ENCODE assay signal across 12 cellular contexts in the genomic region with DNA sequence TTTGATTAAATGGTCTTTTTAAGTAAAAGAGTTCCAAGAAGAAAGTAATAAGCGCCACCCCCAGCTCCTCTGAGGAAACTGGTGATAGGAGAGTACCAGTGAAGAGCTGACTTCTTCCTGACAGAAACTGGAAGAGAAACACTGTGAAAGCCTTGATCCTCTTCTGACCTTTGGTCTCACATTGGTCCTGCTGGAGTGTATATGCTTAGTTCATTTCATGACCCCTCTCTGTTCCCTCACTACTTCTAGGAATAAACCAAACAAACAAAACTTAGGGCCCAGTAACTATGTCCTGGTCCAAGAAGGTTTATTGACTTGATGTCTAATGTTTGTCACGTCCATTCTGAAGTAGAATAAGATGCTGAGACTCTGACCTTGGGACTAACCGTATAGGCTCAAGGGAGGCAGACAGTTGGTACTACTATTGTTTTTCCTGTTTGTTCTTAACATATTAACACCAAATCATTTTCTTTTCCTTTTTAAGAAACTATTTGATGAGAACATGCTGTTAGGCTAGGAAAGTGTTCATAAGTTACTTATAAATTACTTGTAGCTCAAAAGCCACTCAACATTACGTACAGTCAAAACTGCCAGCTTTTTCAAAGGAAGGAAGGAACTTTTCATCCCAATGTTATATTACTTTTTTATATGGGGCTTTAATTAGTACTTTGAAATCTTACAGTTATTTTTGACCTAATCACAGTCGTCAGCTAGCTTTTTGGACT. TPM values are rescaled to one million over a fixed set of nuclear protein-coding genes. Genes with fewer than 3 reads are reported as not detected.
DNase-seq lines count a peak whose midpoint lies in the region; ATAC-seq and TF ChIP-seq lines count a peak whose summit lies in the region.
"Had no signal": no experiment of that assay in that cellular context is flagged by ENCODE, and none has a peak within 500 bp of the region (broad histone marks: within the 10 kb centered on the region; RNA-seq: fewer than 3 reads in every experiment).

No MANE protein-coding gene starts in this region.

- BruUV-seq in OCI-LY7 (replicated peaks; lab: Mats Ljungman, UMichigan), result no TSS peak

- H3K79me2 ChIP-seq in OCI-LY7 (ENCODE audit: insufficient read depth, low read depth, low read length), result peaks cover 18% of the 10 kb centered on the region; the same call in 1 of the 2 replicates

- H3K4me3 ChIP-seq in OCI-LY7 (ENCODE audit: low read depth, low read length, poor library complexity, severe bottlenecking), result no peak overlapping the region
- H3K4me3 ChIP-seq: cardiac muscle cell, upper lobe of left lung had no signal

- H3K4me2 ChIP-seq in OCI-LY7 (ENCODE audit: low read length), result no peak overlapping the region

- peaks cover 53% of the 10 kb centered on the region for H3K4me1 ChIP-seq in OCI-LY7 (ENCODE audit: insufficient read depth, low read length, poor library complexity, severe bottlenecking)

- H3K9me3 Mint-ChIP-seq in activated T-cell treated with anti-CD3 and anti-CD28 coated beads, Interleukin-2, amount 50 U/mL, for 72 hours, result no peaks in the 10 kb centered on the region
- H3K9me3 Mint-ChIP-seq in stimulated activated naive B cell treated with anti-CD40 and anti-IgM and Interleukin-4, amounts not matched to agents 10 μg/mL and 1 μg/mL and 100 μg/mL, for 72 hours, result no peaks in the 10 kb centered on the region
- H3K9me3 Mint-ChIP-seq: H9 had no signal

- peak overlapping the region; percentile 91 for H3K27ac Mint-ChIP-seq in activated T-cell treated with anti-CD3 and anti-CD28 coated beads, Interleukin-2, amount 50 U/mL, for 72 hours
- peak overlapping the region; percentile 25 for H3K27ac Mint-ChIP-seq in stimulated activated naive B cell treated with anti-CD40 and anti-IgM and Interleukin-4, amounts not matched to agents 10 μg/mL and 1 μg/mL and 100 μg/mL, for 72 hours
- H3K27ac Mint-ChIP-seq: H9 had no signal

- no peaks in the 10 kb centered on the region for H4K20me1 ChIP-seq in OCI-LY7 (ENCODE audit: insufficient read depth, low read length)

- H2AFZ ChIP-seq in OCI-LY7 (ENCODE audit: low read length), result no peak overlapping the region

- peaks cover 99% of the 10 kb centered on the region for H3K36me3 ChIP-seq in OCI-LY7 (ENCODE audit: insufficient read depth, low read length)

- CTCF ChIA-PET in OCI-LY7 (lab: Charles Lee; ENCODE audit: unreplicated experiment), result no interaction called here

- TF ChIP-seq CTCF in OCI-LY7 (conservative IDR thresholded peaks at IDR 0.05; ENCODE audit: low read length) (no peak), omental fat pad (IDR thresholded peaks at IDR 0.05) (no peak)

- no peaks in the 10 kb centered on the region for H3K9me2 ChIP-seq in OCI-LY7 (ENCODE audit: insufficient read depth, low read length)

- peaks cover 7 to 24% of the 10 kb centered on the region in 2 donors for H3K36me3 Mint-ChIP-seq in activated T-cell treated with anti-CD3 and anti-CD28 coated beads, Interleukin-2, amount 50 U/mL, for 72 hours (ENCODE audit: insufficient read depth in 2 of 2)
- H3K36me3 Mint-ChIP-seq in stimulated activated naive B cell treated with anti-CD40 and anti-IgM and Interleukin-4, amounts not matched to agents 10 μg/mL and 1 μg/mL and 100 μg/mL, for 72 hours, result peaks cover 20 to 28% of the 10 kb centered on the region in 2 donors

- POLR2A ChIA-PET in OCI-LY7 (lab: Charles Lee), result interaction anchor here (1.0 to 1.2 kb wide), 2 partner anchors 10 to 167 kb away, joined by 3 to 6 read pairs; no protein-coding TSS in a partner anchor

- H3K4me1 Mint-ChIP-seq in activated T-cell treated with anti-CD3 and anti-CD28 coated beads, Interleukin-2, amount 50 U/mL, for 72 hours (ENCODE audit: low read depth), result peaks cover 35% of the 10 kb centered on the region
- H3K4me1 Mint-ChIP-seq in stimulated activated naive B cell treated with anti-CD40 and anti-IgM and Interleukin-4, amounts not matched to agents 10 μg/mL and 1 μg/mL and 100 μg/mL, for 72 hours, result peaks cover 9 to 26% of the 10 kb centered on the region in 2 donors
- H3K4me1 Mint-ChIP-seq: H9 had no signal

- peak overlapping the region; percentile 41 for H3K27ac ChIP-seq in OCI-LY7 (ENCODE audit: low read depth, low read length, poor library complexity, severe bottlenecking)
- H3K27ac ChIP-seq: cardiac muscle cell had no signal

- peak in 1 of 2 donors; percentile 26 for ATAC-seq in activated T-cell treated with anti-CD3 and anti-CD28 coated beads, Interleukin-2, amount 50 U/mL, for 72 hours (replicated peaks in 1 of 2)
- peak; percentile 44 for ATAC-seq in HG02588 (IDR thresholded peaks at IDR 0.05; ENCODE audit: unreplicated experiment)
- peak in 1 of 2 donors; percentile 41 for ATAC-seq in stimulated activated naive B cell treated with anti-CD40 and anti-IgM and Interleukin-4, amounts not matched to agents 10 μg/mL and 1 μg/mL and 100 μg/mL, for 72 hours (replicated peaks)
- ATAC-seq in omental fat pad (ENCODE audit: low FRiP score), result no peak

- DNase-seq in activated T-cell treated with anti-CD3 and anti-CD28 coated beads, Interleukin-2, amount 50 U/mL, for 72 hours, result no peak
- DNase-seq in activated T-cell treated with anti-CD3 and anti-CD28 coated beads, Interleukin-2, amount 50 U/mL, for 1 hour, result no peak
- DNase-seq in OCI-LY7 (ENCODE audit: low spot score) (no peak), T-helper 1 cell (no peak), omental fat pad (ENCODE audit: low spot score) (no peak)
- DNase-seq in stimulated activated naive B cell treated with anti-CD40 and anti-IgM and Interleukin-4, amounts not matched to agents 10 μg/mL and 1 μg/mL and 100 μg/mL, for 72 hours, result no peak
- DNase-seq in NK-92 treated with Interleukin-12 subunit alpha and Interleukin-12 subunit beta, amount 100 ng/mL, for 24 hours (lab: John Stamatoyannopoulos, UW), result no peak
- DNase-seq: H9, NCI-H345, upper lobe of left lung had no signal

- H3K27me3 Mint-ChIP-seq in activated T-cell treated with anti-CD3 and anti-CD28 coated beads, Interleukin-2, amount 50 U/mL, for 72 hours (ENCODE audit: low read depth), result no peaks in the 10 kb centered on the region
- no peaks in the 10 kb centered on the region for H3K27me3 Mint-ChIP-seq in stimulated activated naive B cell treated with anti-CD40 and anti-IgM and Interleukin-4, amounts not matched to agents 10 μg/mL and 1 μg/mL and 100 μg/mL, for 72 hours

- H3K4me3 Mint-ChIP-seq in activated T-cell treated with anti-CD3 and anti-CD28 coated beads, Interleukin-2, amount 50 U/mL, for 72 hours, result no peak overlapping the region
- H3K4me3 Mint-ChIP-seq in stimulated activated naive B cell treated with anti-CD40 and anti-IgM and Interleukin-4, amounts not matched to agents 10 μg/mL and 1 μg/mL and 100 μg/mL, for 72 hours, result no peak overlapping the region
- H3K4me3 Mint-ChIP-seq: H9 had no signal

- H3K9me3 ChIP-seq in OCI-LY7 (ENCODE audit: low read length), result no peaks in the 10 kb centered on the region; the same call in 1 of the 2 replicates
- H3K9me3 ChIP-seq: upper lobe of left lung had no signal

- intact Hi-C loops in OCI-LY7 (cut with micrococcal nuclease; ENCODE audit: unreplicated experiment), result loop anchor here (5.0 kb wide), 1 partner anchor 50 kb away; no protein-coding TSS in a partner anchor

RNA-seq across cellular contexts. Expression of a gene that starts 57.9 kb away (rescaled TPM):
- total RNA-seq in activated T-cell treated with anti-CD3 and anti-CD28 coated beads, Interleukin-2, amount 50 U/mL, for 72 hours, result 10 to 100 TPM; 60.0 to 60.1 TPM
- total RNA-seq in OCI-LY7 (2014; rRNA removed; shearing (Covaris generic)), result 24.4 and 38.0 TPM in 2 replicates
- total RNA-seq in OCI-LY7 (2022) (43.8 and 45.9 TPM in 2 replicates), omental fat pad (10 to 100 TPM; 30.9 to 55.5 (median 34.9) TPM)

RNA-seq across cellular contexts. Expression of a gene that starts 58.1 kb away (rescaled TPM):
- 1 to 10 TPM; 1.8 to 3.1 TPM for total RNA-seq in activated T-cell treated with anti-CD3 and anti-CD28 coated beads, Interleukin-2, amount 50 U/mL, for 72 hours
- total RNA-seq in OCI-LY7 (2014; rRNA removed; shearing (Covaris generic)), result 1.9 and 6.1 TPM in 2 replicates
- total RNA-seq in OCI-LY7 (2022) (10.2 and 12.0 TPM in 2 replicates), omental fat pad (1 to 10 TPM; 2.8 to 8.8 (median 4.7) TPM)
